In genomic region chr1:8063298-8064068, GRCh38 we compare ENCODE assay signal across 1 cellular context.
TF ChIP-seq lines count a peak whose summit lies in the region.

No MANE protein-coding gene starts in this region.

TF ChIP-seq in HepG2, 621 proteins besides CTCF, POLR2A, EP300 and RAD21:
- TF ChIP-seq SUZ12 (IDR thresholded peaks at IDR 0.05; ENCODE audit: low read depth, low read length) (no peak), ZNF768 (CRISPR knock-in tag; IDR thresholded peaks at IDR 0.05) (peak; percentile 70; the same call in 1 of the 2 replicates), KDM1A (CRISPR knock-in tag; IDR thresholded peaks at IDR 0.05) (0 out of 2 replicates have a peak, but pooled peaks have one; percentile 17)
